17 cellular contexts compared by ENCODE assay signal in the genomic region with DNA sequence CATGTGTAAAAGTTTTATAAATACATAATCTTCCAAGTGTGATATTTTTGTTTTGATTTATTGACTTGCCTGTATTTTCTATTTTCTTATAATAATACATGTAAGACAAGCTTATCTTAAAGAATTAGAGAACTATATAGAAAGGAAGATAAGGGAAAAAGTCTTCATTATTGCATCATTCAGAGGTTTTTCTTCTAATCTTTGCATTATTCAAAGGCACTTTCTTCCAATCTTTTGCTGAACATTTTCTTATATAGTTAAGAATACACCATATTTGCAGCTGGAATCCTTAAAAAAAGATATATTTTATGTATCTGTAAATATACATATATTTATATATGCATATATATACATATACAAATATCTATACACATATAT. TPM values are rescaled to one million over a fixed set of nuclear protein-coding genes. Genes with fewer than 3 reads are reported as not detected.
"Had no signal": no experiment of that assay in that cellular context is flagged by ENCODE, and none has a peak within 500 bp of the region (broad histone marks: within the 10 kb centered on the region; RNA-seq: fewer than 3 reads in every experiment).

No MANE protein-coding gene starts in this region.

- DNase-seq: activated CD4-positive, alpha-beta memory T cell treated with anti-CD3 and anti-CD28 coated beads, Interleukin-2, amount 10 ng/mL, durations not matched to agents 7 days and 5 days; activated gamma-delta T cell; activated T-cell treated with anti-CD3 and anti-CD28 coated beads, Interleukin-2, amount 50 U/mL, for 48 hours; colonic mucosa; effector CD4-positive, alpha-beta T cell; hippocampal formation; kidney glomerular epithelial cell; lower lobe of right lung; naive thymus-derived CD4-positive, alpha-beta T cell; sigmoid colon; stimulated activated CD4-positive, alpha-beta T cell treated with anti-CD3 and anti-CD28 coated beads, Interleukin-2, amount 100 ng/mL, for 48 hours; stimulated activated naive CD4-positive, alpha-beta T cell treated with Interleukin-2 at 50 U/mL for 16 hours; T-helper 9 cell had no signal

- H3K9me3 Mint-ChIP-seq: activated CD4-positive, alpha-beta memory T cell treated with anti-CD3 and anti-CD28 coated beads, Interleukin-2, amount 10 ng/mL, durations not matched to agents 7 days and 5 days; naive thymus-derived CD4-positive, alpha-beta T cell had no signal

- H3K27ac ChIP-seq: colonic mucosa, lower lobe of right lung, prostate gland, sigmoid colon, VCaP had no signal

- H3K27me3 ChIP-seq: colonic mucosa, sigmoid colon had no signal

- H3K36me3 ChIP-seq: colonic mucosa, lower lobe of right lung, prostate gland, sigmoid colon had no signal

- H3K4me3 Mint-ChIP-seq: activated CD4-positive, alpha-beta memory T cell treated with anti-CD3 and anti-CD28 coated beads, Interleukin-2, amount 10 ng/mL, durations not matched to agents 7 days and 5 days; activated naive CD8-positive, alpha-beta T cell; naive thymus-derived CD4-positive, alpha-beta T cell had no signal

- H3K4me1 Mint-ChIP-seq: activated CD4-positive, alpha-beta memory T cell treated with anti-CD3 and anti-CD28 coated beads, Interleukin-2, amount 10 ng/mL, durations not matched to agents 7 days and 5 days; naive thymus-derived CD4-positive, alpha-beta T cell had no signal

- H3K27ac Mint-ChIP-seq: activated CD4-positive, alpha-beta memory T cell treated with anti-CD3 and anti-CD28 coated beads, Interleukin-2, amount 10 ng/mL, durations not matched to agents 7 days and 5 days; activated naive CD8-positive, alpha-beta T cell; naive thymus-derived CD4-positive, alpha-beta T cell had no signal

- H3K36me3 Mint-ChIP-seq: activated naive CD8-positive, alpha-beta T cell; naive thymus-derived CD4-positive, alpha-beta T cell had no signal

- H3K4me3 ChIP-seq: colonic mucosa, lower lobe of right lung, prostate gland, sigmoid colon had no signal

- H3K9me3 ChIP-seq: colonic mucosa, lower lobe of right lung, prostate gland, sigmoid colon had no signal

- H3K4me1 ChIP-seq: colonic mucosa, prostate gland, sigmoid colon had no signal

- ATAC-seq: lower lobe of right lung; naive thymus-derived CD4-positive, alpha-beta T cell had no signal

RNA-seq across cellular contexts. Expression of a gene that starts 33.4 kb away (rescaled TPM):
- total RNA-seq: activated CD4-positive, alpha-beta memory T cell treated with anti-CD3 and anti-CD28 coated beads, Interleukin-2, amount 10 ng/mL, durations not matched to agents 7 days and 5 days; endothelial cell of umbilical vein; naive thymus-derived CD4-positive, alpha-beta T cell had no signal
- polyA plus RNA-seq: naive thymus-derived CD4-positive, alpha-beta T cell had no signal
